Comparison of ENCODE assay signal across 1 cellular context in genomic region chr11:29159552-29160465, GRCh38.
TF ChIP-seq lines count a peak whose summit lies in the region.

No MANE protein-coding gene starts in this region.

TF ChIP-seq in WTC11, 78 proteins besides CTCF, POLR2A, EP300 and RAD21 (continued from another document):
- TF ChIP-seq PRDM15 (CRISPR knock-in tag; IDR thresholded peaks at IDR 0.05) (no peak), SMAD4 (CRISPR knock-in tag; IDR thresholded peaks at IDR 0.05) (no peak), E2F1 (CRISPR knock-in tag; IDR thresholded peaks at IDR 0.05) (no peak)
